In genomic region chr18:68733693-68734092, GRCh38 we compare ENCODE assay signal across 18 cellular contexts. TPM values are rescaled to one million over a fixed set of nuclear protein-coding genes. Genes with fewer than 3 reads are reported as not detected.
DNase-seq lines count a peak whose midpoint lies in the region; TF ChIP-seq lines count a peak whose summit lies in the region.
"Had no signal": no experiment of that assay in that cellular context is flagged by ENCODE, and none has a peak within 500 bp of the region (broad histone marks: within the 10 kb centered on the region; RNA-seq: fewer than 3 reads in every experiment).

No MANE protein-coding gene starts in this region.

- CTCF ChIA-PET in OCI-LY7 (lab: Charles Lee; ENCODE audit: unreplicated experiment): no interaction called here

- H3K36me3 ChIP-seq in OCI-LY7 (ENCODE audit: insufficient read depth, low read length) (no peaks in the 10 kb centered on the region), smooth muscle cell (ENCODE audit: low read depth) (no peaks in the 10 kb centered on the region)
- H3K36me3 ChIP-seq: ascending aorta, transverse colon had no signal

- H3K79me2 ChIP-seq in OCI-LY7 (ENCODE audit: insufficient read depth, low read depth, low read length) (no peaks in the 10 kb centered on the region), smooth muscle cell (ENCODE audit: low read depth) (no peaks in the 10 kb centered on the region)

- no peaks in the 10 kb centered on the region for H3K9me2 ChIP-seq in OCI-LY7 (ENCODE audit: insufficient read depth, low read length)

- H3K27ac ChIP-seq in OCI-LY7 (ENCODE audit: low read depth, low read length, poor library complexity, severe bottlenecking) (no peak overlapping the region), smooth muscle cell (ENCODE audit: low read depth) (peak overlapping the region; percentile 22)
- H3K27ac ChIP-seq: ascending aorta, transverse colon had no signal

- H2AFZ ChIP-seq in OCI-LY7 (ENCODE audit: low read length): no peak overlapping the region
- H2AFZ ChIP-seq in smooth muscle cell (ENCODE audit: low read depth): no peak overlapping the region

- H3K4me1 ChIP-seq in OCI-LY7 (ENCODE audit: insufficient read depth, low read length, poor library complexity, severe bottlenecking): no peaks in the 10 kb centered on the region
- peaks cover 4% of the 10 kb centered on the region for H3K4me1 ChIP-seq in smooth muscle cell (ENCODE audit: low read depth)
- H3K4me1 ChIP-seq: ascending aorta, transverse colon had no signal

- H3F3A ChIP-seq in smooth muscle cell (ENCODE audit: low read depth): no peaks in the 10 kb centered on the region

- no TSS peak for BruUV-seq in OCI-LY7 (replicated peaks; lab: Mats Ljungman, UMichigan)

- TF ChIP-seq CTCF in OCI-LY7 (conservative IDR thresholded peaks at IDR 0.05; ENCODE audit: low read length): peak; percentile 27; the same call in 1 of the 2 replicates
- TF ChIP-seq CTCF in smooth muscle cell (IDR thresholded peaks at IDR 0.05; ENCODE audit: borderline replicate concordance, insufficient read depth, poor library complexity, severe bottlenecking): no peak

- H3K27me3 ChIP-seq in smooth muscle cell (ENCODE audit: low read depth): no peaks in the 10 kb centered on the region
- H3K27me3 ChIP-seq: ascending aorta, transverse colon had no signal

- peak; percentile 44 for DNase-seq in NCI-H748 (lab: John Stamatoyannopoulos, UW; ENCODE audit: unreplicated experiment)
- DNase-seq in NCI-H748 treated with DMSO at 0.1 percent for 48 hours (lab: John Stamatoyannopoulos, UW): no peak
- no peak for DNase-seq in OCI-LY7 (ENCODE audit: low spot score)
- peak; percentile 16 for DNase-seq in dedifferentiated amniotic fluid mesenchymal stem cell (ENCODE audit: extremely low spot score)
- no peak for DNase-seq in smooth muscle cell (lab: John Stamatoyannopoulos, UW; ENCODE audit: unreplicated experiment)
- no peak for DNase-seq in globus pallidus (ENCODE audit: low spot score)
- DNase-seq in NCI-H774 (lab: John Stamatoyannopoulos, UW): no peak
- DNase-seq in GM19238 (ENCODE audit: insufficient read length, low spot score): no peak
- DNase-seq: activated B cell treated with CpG ODN at 0.5 μM for 24 hours; activated gamma-delta T cell; CD8-positive, alpha-beta memory T cell; dermis blood vessel endothelial cell; H9; kidney glomerular epithelial cell; NCI-H1092; NCI-H2171 treated with DMSO at 0.1 percent for 48 hours; transverse colon had no signal

- no peak overlapping the region for H3K9ac ChIP-seq in smooth muscle cell (ENCODE audit: low read depth)

- H3K4me3 ChIP-seq in OCI-LY7 (ENCODE audit: low read depth, low read length, poor library complexity, severe bottlenecking) (no peak overlapping the region), smooth muscle cell (no peak overlapping the region)
- H3K4me3 ChIP-seq: ascending aorta, transverse colon had no signal

- H3K4me2 ChIP-seq in OCI-LY7 (ENCODE audit: low read length) (no peak overlapping the region), smooth muscle cell (peak overlapping the region; percentile 66)

- 52% methylated on average over 6 of the region's 6 CpGs for WGBS in smooth muscle cell (ENCODE audit: low lambda C conversion rate)

- H3K9me3 ChIP-seq in OCI-LY7 (ENCODE audit: low read length): no peaks in the 10 kb centered on the region
- no peaks in the 10 kb centered on the region for H3K9me3 ChIP-seq in smooth muscle cell (replicated peaks; ENCODE audit: low read depth)
- H3K9me3 ChIP-seq: ascending aorta, transverse colon had no signal

- POLR2A ChIA-PET in OCI-LY7 (lab: Charles Lee): interaction anchor here (0.6 to 0.9 kb wide), 3 partner anchors 15 to 1217 kb away, joined by 3 read pairs; partner anchors contain the start of gene DSEL

- H4K20me1 ChIP-seq in OCI-LY7 (ENCODE audit: insufficient read depth, low read length) (no peaks in the 10 kb centered on the region), smooth muscle cell (ENCODE audit: low read depth) (no peaks in the 10 kb centered on the region)

- intact Hi-C loops in OCI-LY7 (cut with micrococcal nuclease; ENCODE audit: unreplicated experiment): no loop called here

RNA-seq across cellular contexts. Expression of gene TMX3, which starts 18.8 kb away (rescaled TPM):
- 14.8 and 16.6 TPM in 2 replicates for total RNA-seq in OCI-LY7 (2014; rRNA removed; shearing (Covaris generic))
- 25.9 and 27.3 TPM in 2 replicates for total RNA-seq in OCI-LY7 (2022)
- total RNA-seq in smooth muscle cell: 55.5 and 71.2 TPM in 2 replicates
- polyA plus RNA-seq in smooth muscle cell: 23.0 and 25.2 TPM in 2 replicates

Comparison
In these comparisons a context has a peak if more than half of its experiments do, and no peak if none do; other contexts are left out.
1. DNase-seq: peak in NCI-H748 (single experiment) and dedifferentiated amniotic fluid mesenchymal stem cell (single experiment); none in NCI-H748 treated with DMSO at 0.1 percent for 48 hours (single experiment), OCI-LY7 (single experiment), smooth muscle cell (single experiment), globus pallidus (single experiment), NCI-H774 (single experiment) and GM19238 (single experiment).